11 cellular contexts compared by ENCODE assay signal in genomic region chr20:45944151-45944964, GRCh38. TPM values are rescaled to one million over a fixed set of nuclear protein-coding genes. Genes with fewer than 3 reads are reported as not detected.
A peak's percentile ranks its signal among the peaks of the same experiment; 100 is the strongest.
DNase-seq lines count a peak whose midpoint lies in the region; ATAC-seq, FAIRE-seq and TF ChIP-seq lines count a peak whose summit lies in the region.
"Had no signal": no experiment of that assay in that cellular context is flagged by ENCODE, and none has a peak within 500 bp of the region (broad histone marks: within the 10 kb centered on the region; RNA-seq: fewer than 3 reads in every experiment).

No MANE protein-coding gene starts in this region.

- peak overlapping the region; percentile 49 for H3K4me2 ChIP-seq in A549

- CTCF ChIA-PET in A549 (lab: Yijun Ruan, JAX) = interaction anchor here (0.7 to 21.4 kb wide), 10 partner anchors 9 to 154 kb away, joined by 3 to 358 read pairs (median 4); partner anchors contain the start of gene ZNF335

- 53% methylated on average over 9 of the region's 15 CpGs for WGBS in A549 (ENCODE audit: missing lambda C conversion rate)

- no peak for TF ChIP-seq RAD21 in A549 (conservative IDR thresholded peaks at IDR 0.05 in 1 of 2, IDR thresholded peaks at IDR 0.05 in 1 of 2)

- H3K4me3 ChIP-seq in A549 = no peak overlapping the region
- H3K4me3 ChIP-seq in fibroblast of mammary gland (ENCODE audit: control insufficient read depth, low read depth, low read length) = no peak overlapping the region
- no peak overlapping the region for H3K4me3 ChIP-seq in mucosa of descending colon
- H3K4me3 ChIP-seq: lower lobe of right lung had no signal

- H3K27me3 Mint-ChIP-seq in activated T-helper 1 cell treated with anti-CD3 and anti-CD28 coated beads, Interleukin-12 subunit alpha, Interleukin-12 subunit beta, Interleukin-2, Interleukin-4 antibody, amounts not matched to agents 30 ng/mL and 10 ng/mL and 1 ng/mL, durations not matched to agents 14 hours and 24 hours and 36 hours (ENCODE audit: insufficient read depth) = no peaks in the 10 kb centered on the region

- no peaks in the 10 kb centered on the region for H3K9me3 Mint-ChIP-seq in activated T-helper 1 cell treated with anti-CD3 and anti-CD28 coated beads, Interleukin-12 subunit alpha, Interleukin-12 subunit beta, Interleukin-2, Interleukin-4 antibody, amounts not matched to agents 30 ng/mL and 10 ng/mL and 1 ng/mL, durations not matched to agents 14 hours and 24 hours and 36 hours
- H3K9me3 Mint-ChIP-seq: CD8-positive, alpha-beta T cell had no signal

- DNase-seq in A549 (ENCODE audit: low read depth in 1 of 2, low spot score in 1 of 2) (peak; percentile 28 to 55), H4 (ENCODE audit: low spot score) (peak; percentile 43), fibroblast of mammary gland (ENCODE audit: low read depth) (peak; percentile 59), iPS-NIHi7 (ENCODE audit: extremely low spot score) (no peak), LoVo (ENCODE audit: low spot score) (no peak), mucosa of descending colon (no peak)
- DNase-seq in activated T-helper 1 cell treated with anti-CD3 and anti-CD28 coated beads, Interleukin-12 subunit alpha, Interleukin-12 subunit beta, Interleukin-2, Interleukin-4 antibody, amounts not matched to agents 30 ng/mL and 10 ng/mL and 1 ng/mL, durations not matched to agents 14 hours and 24 hours and 36 hours (ENCODE audit: low spot score) = no peak
- DNase-seq: CD8-positive, alpha-beta T cell; lower lobe of right lung; NCI-H748 treated with DMSO at 0.1 percent for 48 hours had no signal

- intact Hi-C loops in activated T-helper 1 cell treated with anti-CD3 and anti-CD28 coated beads, Interleukin-12 subunit alpha, Interleukin-12 subunit beta, Interleukin-2, Interleukin-4 antibody, amounts not matched to agents 30 ng/mL and 10 ng/mL and 1 ng/mL, durations not matched to agents 14 hours and 24 hours and 36 hours (cut with micrococcal nuclease) = no loop called here
- intact Hi-C loops in mucosa of descending colon (cut with DNase I, micrococcal nuclease) = no loop called here

- TF ChIP-seq CTCF in A549 (IDR thresholded peaks at IDR 0.05) (no peak), fibroblast of mammary gland (conservative IDR thresholded peaks at IDR 0.05; ENCODE audit: control insufficient read depth, insufficient read depth, low read depth, low read length) (no peak), mucosa of descending colon (IDR thresholded peaks at IDR 0.05) (no peak)

- ATAC-seq in A549 (no peak; a peak in 1 of 6 replicates), GM19351 (IDR thresholded peaks at IDR 0.05; ENCODE audit: unreplicated experiment) (no peak), mucosa of descending colon (no peak)
- ATAC-seq: CD8-positive, alpha-beta T cell; lower lobe of right lung had no signal

- no peak for FAIRE-seq in A549 (lab: Jason Lieb, UNC)

- POLR2A ChIA-PET in A549 (lab: Yijun Ruan, JAX) = interaction anchor here (0.8 to 4.9 kb wide), 2 partner anchors 9 to 10 kb away, joined by 3 to 31 read pairs; partner anchors contain the start of gene PCIF1

- H3K4me1 Mint-ChIP-seq in activated T-helper 1 cell treated with anti-CD3 and anti-CD28 coated beads, Interleukin-12 subunit alpha, Interleukin-12 subunit beta, Interleukin-2, Interleukin-4 antibody, amounts not matched to agents 30 ng/mL and 10 ng/mL and 1 ng/mL, durations not matched to agents 14 hours and 24 hours and 36 hours (ENCODE audit: low read depth) = peaks cover 13% of the 10 kb centered on the region

- peaks cover 45% of the 10 kb centered on the region for H3K36me3 Mint-ChIP-seq in activated T-helper 1 cell treated with anti-CD3 and anti-CD28 coated beads, Interleukin-12 subunit alpha, Interleukin-12 subunit beta, Interleukin-2, Interleukin-4 antibody, amounts not matched to agents 30 ng/mL and 10 ng/mL and 1 ng/mL, durations not matched to agents 14 hours and 24 hours and 36 hours (ENCODE audit: low read depth)

- no peak overlapping the region for H3K4me3 Mint-ChIP-seq in activated T-helper 1 cell treated with anti-CD3 and anti-CD28 coated beads, Interleukin-12 subunit alpha, Interleukin-12 subunit beta, Interleukin-2, Interleukin-4 antibody, amounts not matched to agents 30 ng/mL and 10 ng/mL and 1 ng/mL, durations not matched to agents 14 hours and 24 hours and 36 hours
- H3K4me3 Mint-ChIP-seq: CD8-positive, alpha-beta T cell had no signal

- no peak for TF ChIP-seq EP300 in A549 (IDR thresholded peaks at IDR 0.05)

- peak overlapping the region; percentile 64 to 78 for H3K27ac ChIP-seq in A549
- H3K27ac ChIP-seq: lower lobe of right lung had no signal

- H3K4me1 ChIP-seq in A549 (peaks cover 16% of the 10 kb centered on the region), mucosa of descending colon (ENCODE audit: low read depth) (no peaks in the 10 kb centered on the region)

- no peak for TF ChIP-seq POLR2A in A549 (IDR thresholded peaks at IDR 0.05; ENCODE audit: low read length)

- H3K9me3 ChIP-seq in A549 (no peaks in the 10 kb centered on the region), mucosa of descending colon (no peaks in the 10 kb centered on the region)
- H3K9me3 ChIP-seq: lower lobe of right lung had no signal

- peaks cover 30% of the 10 kb centered on the region for H3K36me3 ChIP-seq in mucosa of descending colon (ENCODE audit: low read depth)

- H3K27ac Mint-ChIP-seq in activated T-helper 1 cell treated with anti-CD3 and anti-CD28 coated beads, Interleukin-12 subunit alpha, Interleukin-12 subunit beta, Interleukin-2, Interleukin-4 antibody, amounts not matched to agents 30 ng/mL and 10 ng/mL and 1 ng/mL, durations not matched to agents 14 hours and 24 hours and 36 hours = peak overlapping the region; percentile 26
- H3K27ac Mint-ChIP-seq: CD8-positive, alpha-beta T cell had no signal

TF ChIP-seq in A549, 52 proteins besides CTCF, POLR2A, EP300 and RAD21 (continues in another document):
- TF ChIP-seq NFE2L2 (conservative IDR thresholded peaks at IDR 0.05; ENCODE audit: low read length) = peak; percentile 75

RNA-seq across cellular contexts. Expression of gene PCIF1, which starts 9.9 kb away (rescaled TPM):
- polyA plus RNA-seq in A549 (2011; rRNA removed) (19.7 and 24.3 TPM in 2 replicates), A549 (2017; fragmentation: RNase III; extraction: RNeasy Plus Mini Kit Qiagen cat#74134 plus additional on column Dnase treatment) (18.7 to 21.6 TPM (median 21.4 TPM) in 3 replicates)
- 35.9 and 44.3 TPM in 2 replicates for polyA plus RNA-seq in A549 (2012; cell fraction: cytosol; rRNA removed)
- polyA plus RNA-seq in A549 (2012; cell fraction: nucleus; rRNA removed) = 42.9 and 44.2 TPM in 2 replicates
- 33.1 and 40.2 TPM in 2 replicates for polyA minus RNA-seq in A549 (2011; rRNA and poly(A)+ RNA removed)
- 5.2 and 7.7 TPM in 2 replicates for total RNA-seq in H4 (2014; rRNA removed; shearing (Covaris generic))
- total RNA-seq in activated T-helper 1 cell treated with anti-CD3 and anti-CD28 coated beads, Interleukin-12 subunit alpha, Interleukin-12 subunit beta, Interleukin-2, Interleukin-4 antibody, amounts not matched to agents 30 ng/mL and 10 ng/mL and 1 ng/mL, durations not matched to agents 14 hours and 24 hours and 36 hours = 27.9 and 28.5 TPM in 2 replicates
- total RNA-seq in mucosa of descending colon = 10 to 100 TPM; 29.2 to 37.8 (median 35.1) TPM

RNA-seq across cellular contexts. Expression of gene ZNF335, which starts 27.6 kb away (rescaled TPM):
- polyA plus RNA-seq in A549 (2011; rRNA removed) (7.3 and 8.4 TPM in 2 replicates), A549 (2017; fragmentation: RNase III; extraction: RNeasy Plus Mini Kit Qiagen cat#74134 plus additional on column Dnase treatment) (9.1 to 10.3 TPM (median 9.3 TPM) in 3 replicates)
- 15.0 and 17.8 TPM in 2 replicates for polyA plus RNA-seq in A549 (2012; cell fraction: cytosol; rRNA removed)
- polyA plus RNA-seq in A549 (2012; cell fraction: nucleus; rRNA removed) = 58.4 and 78.4 TPM in 2 replicates
- polyA minus RNA-seq in A549 (2011; rRNA and poly(A)+ RNA removed) = 22.3 and 31.1 TPM in 2 replicates
- 4.3 and 7.1 TPM in 2 replicates for total RNA-seq in H4 (2014; rRNA removed; shearing (Covaris generic))
- 38.3 and 40.9 TPM in 2 replicates for total RNA-seq in activated T-helper 1 cell treated with anti-CD3 and anti-CD28 coated beads, Interleukin-12 subunit alpha, Interleukin-12 subunit beta, Interleukin-2, Interleukin-4 antibody, amounts not matched to agents 30 ng/mL and 10 ng/mL and 1 ng/mL, durations not matched to agents 14 hours and 24 hours and 36 hours
- total RNA-seq in mucosa of descending colon = 10 to 100 TPM; 19.1 to 22.7 (median 20.1) TPM

RNA-seq across cellular contexts. Expression of gene PLTP, which starts 32.4 kb away (rescaled TPM):
- 2.7 and 4.5 TPM in 2 replicates for polyA plus RNA-seq in A549 (2011; rRNA removed)
- 2.9 and 3.6 TPM in 2 replicates for polyA plus RNA-seq in A549 (2012; cell fraction: cytosol; rRNA removed)
- polyA plus RNA-seq in A549 (2012; cell fraction: nucleus; rRNA removed) = 2.3 and 3.2 TPM in 2 replicates
- 0.97 to 1.6 TPM (median 1.5 TPM) in 3 replicates for polyA plus RNA-seq in A549 (2017; fragmentation: RNase III; extraction: RNeasy Plus Mini Kit Qiagen cat#74134 plus additional on column Dnase treatment)
- 3.8 and 4.1 TPM in 2 replicates for polyA minus RNA-seq in A549 (2011; rRNA and poly(A)+ RNA removed)
- total RNA-seq in H4 (2014; rRNA removed; shearing (Covaris generic)) = 1.1 and 2.2 TPM in 2 replicates
- 1.5 and 1.9 TPM in 2 replicates for total RNA-seq in activated T-helper 1 cell treated with anti-CD3 and anti-CD28 coated beads, Interleukin-12 subunit alpha, Interleukin-12 subunit beta, Interleukin-2, Interleukin-4 antibody, amounts not matched to agents 30 ng/mL and 10 ng/mL and 1 ng/mL, durations not matched to agents 14 hours and 24 hours and 36 hours
- total RNA-seq in mucosa of descending colon = 100 to 1,000 TPM in 2 of 3 donors, 10 to 100 TPM in 1; 15.0 to 141 (median 111) TPM
- total RNA-seq: CD8-positive, alpha-beta T cell had no signal

RNA-seq across cellular contexts. Expression of gene CTSA, which starts 53.2 kb away (rescaled TPM):
- polyA plus RNA-seq in A549 (2011; rRNA removed) (53.1 and 61.2 TPM in 2 replicates), A549 (2017; fragmentation: RNase III; extraction: RNeasy Plus Mini Kit Qiagen cat#74134 plus additional on column Dnase treatment) (76.4 to 95.6 TPM (median 93.2 TPM) in 3 replicates)
- 81.6 and 94.7 TPM in 2 replicates for polyA plus RNA-seq in A549 (2012; cell fraction: cytosol; rRNA removed)
- polyA plus RNA-seq in A549 (2012; cell fraction: nucleus; rRNA removed) = 206 and 258 TPM in 2 replicates
- 109 and 139 TPM in 2 replicates for polyA minus RNA-seq in A549 (2011; rRNA and poly(A)+ RNA removed)
- 102 and 150 TPM in 2 replicates for total RNA-seq in H4 (2014; rRNA removed; shearing (Covaris generic))
- total RNA-seq in activated T-helper 1 cell treated with anti-CD3 and anti-CD28 coated beads, Interleukin-12 subunit alpha, Interleukin-12 subunit beta, Interleukin-2, Interleukin-4 antibody, amounts not matched to agents 30 ng/mL and 10 ng/mL and 1 ng/mL, durations not matched to agents 14 hours and 24 hours and 36 hours = 43.0 and 46.9 TPM in 2 replicates
- total RNA-seq in mucosa of descending colon = 100 to 1,000 TPM; 292 to 542 (median 436) TPM

RNA-seq across cellular contexts. Expression of gene NEURL2, which starts 53.4 kb away (rescaled TPM):
- polyA plus RNA-seq in A549 (2011; rRNA removed) = 0.56 and 0.57 TPM in 2 replicates
- polyA plus RNA-seq in A549 (2012; cell fraction: cytosol; rRNA removed) = 0.89 and 1.4 TPM in 2 replicates
- polyA plus RNA-seq in A549 (2012; cell fraction: nucleus; rRNA removed) = 3.3 and 4.4 TPM in 2 replicates
- polyA plus RNA-seq in A549 (2017; fragmentation: RNase III; extraction: RNeasy Plus Mini Kit Qiagen cat#74134 plus additional on column Dnase treatment) = 1.4 to 1.6 TPM (median 1.4 TPM) in 3 replicates
- polyA minus RNA-seq in A549 (2011; rRNA and poly(A)+ RNA removed) = 0.58 and 2.5 TPM in 2 replicates
- 0.99 and 1.8 TPM in 2 replicates for total RNA-seq in H4 (2014; rRNA removed; shearing (Covaris generic))
- 1.9 and 3.4 TPM in 2 replicates for total RNA-seq in activated T-helper 1 cell treated with anti-CD3 and anti-CD28 coated beads, Interleukin-12 subunit alpha, Interleukin-12 subunit beta, Interleukin-2, Interleukin-4 antibody, amounts not matched to agents 30 ng/mL and 10 ng/mL and 1 ng/mL, durations not matched to agents 14 hours and 24 hours and 36 hours
- total RNA-seq in mucosa of descending colon = 1 to 10 TPM; 4.2 to 9.1 (median 8.5) TPM

Comparison
In these comparisons a context has a peak if more than half of its experiments do, and no peak if none do; other contexts are left out.
1. DNase-seq: peak in A549 (2 of 2), H4 (single experiment) and fibroblast of mammary gland (single experiment); none in activated T-helper 1 cell treated with anti-CD3 and anti-CD28 coated beads, Interleukin-12 subunit alpha, Interleukin-12 subunit beta, Interleukin-2, Interleukin-4 antibody, amounts not matched to agents 30 ng/mL and 10 ng/mL and 1 ng/mL, durations not matched to agents 14 hours and 24 hours and 36 hours (single experiment), iPS-NIHi7 (single experiment), LoVo (single experiment) and mucosa of descending colon (0 of 3).